In genomic region chr1:25820247-25821111, GRCh38 we compare ENCODE assay signal across 8 cellular contexts. TPM values are rescaled to one million over a fixed set of nuclear protein-coding genes. Genes with fewer than 3 reads are reported as not detected.
DNase-seq lines count a peak whose midpoint lies in the region; ATAC-seq and TF ChIP-seq lines count a peak whose summit lies in the region.

No MANE protein-coding gene starts in this region.

- CTCF ChIA-PET in IMR-90 (lab: Yijun Ruan, JAX) = interaction anchor here (0.6 to 1.4 kb wide), 3 partner anchors 75 to 212 kb away, joined by 3 read pairs; no protein-coding TSS in a partner anchor

- H3K9ac ChIP-seq in ES-I3 (ENCODE audit: low read depth, low read length) (peak overlapping the region; percentile 92), IMR-90 (ENCODE audit: low read depth, low read length) (peak overlapping the region; percentile 92)

- POLR2A ChIA-PET in IMR-90 (lab: Charles Lee; ENCODE audit: unreplicated experiment) = interaction anchor here (0.6 kb wide), 1 partner anchor 44 kb away, joined by 4 read pairs; no protein-coding TSS in a partner anchor

- peaks cover 18% of the 10 kb centered on the region for H3K9me1 ChIP-seq in IMR-90 (ENCODE audit: insufficient read depth, low read length)

- H3K4ac ChIP-seq in IMR-90 (ENCODE audit: low read depth, low read length) = peak overlapping the region; percentile 89

- H3K23ac ChIP-seq in IMR-90 (ENCODE audit: low read depth, low read length) = peak overlapping the region; percentile 69

- peaks cover 24 to 72% of the 10 kb centered on the region in 2 experiments for H3K79me1 ChIP-seq in IMR-90 (ENCODE audit: low read depth in 1 of 2, low read length in 2 of 2)

- H3K27ac Mint-ChIP-seq in T-helper 1 cell treated with Interleukin-12 subunit alpha and Interleukin-12 subunit beta and Interleukin-4 antibody, amounts not matched to agents 30 μg/mL and 1 μg/mL, for 36 hours = peak overlapping the region; percentile 97

- no peak overlapping the region for H3K18ac ChIP-seq in IMR-90 (ENCODE audit: low read depth, low read length)

- no peak for TF ChIP-seq POLR2A in IMR-90 (IDR thresholded peaks at IDR 0.05; ENCODE audit: low read depth, low read length)

- H3K9me3 ChIP-seq in ES-I3 (ENCODE audit: control insufficient read depth, insufficient read depth, low read length) (no peaks in the 10 kb centered on the region), IMR-90 (ENCODE audit: control insufficient read depth, insufficient read depth, low read length) (no peaks in the 10 kb centered on the region), iPS-18c (ENCODE audit: control insufficient read depth, insufficient read depth, low read length) (no peaks in the 10 kb centered on the region)

- H2BK20ac ChIP-seq in IMR-90 (ENCODE audit: low read depth, low read length) = no peak overlapping the region

- WGBS in IMR-90 (ENCODE audit: extremely low coverage in 2 of 2, insufficient read length in 1 of 2), 2 experiments = 1% methylated on average over 13 of the region's 67 CpGs; no CpG with 5 or more reads in 1 of the 2 experiments

- no peak overlapping the region for H2BK15ac ChIP-seq in IMR-90 (ENCODE audit: low read depth, low read length)

- no peaks in the 10 kb centered on the region for H3K9me3 Mint-ChIP-seq in T-helper 1 cell treated with Interleukin-12 subunit alpha and Interleukin-12 subunit beta and Interleukin-4 antibody, amounts not matched to agents 30 μg/mL and 1 μg/mL, for 36 hours

- peak overlapping the region; percentile 99 for H3K4me3 Mint-ChIP-seq in T-helper 1 cell treated with Interleukin-12 subunit alpha and Interleukin-12 subunit beta and Interleukin-4 antibody, amounts not matched to agents 30 μg/mL and 1 μg/mL, for 36 hours

- H2AK9ac ChIP-seq in IMR-90 (replicated peaks; ENCODE audit: low read depth, low read length, poor library complexity) = peak overlapping the region; percentile 90

- no TSS peak for BruUV-seq in IMR-90 (replicated peaks; lab: Mats Ljungman, UMichigan)

- H3K36me3 Mint-ChIP-seq in T-helper 1 cell treated with Interleukin-12 subunit alpha and Interleukin-12 subunit beta and Interleukin-4 antibody, amounts not matched to agents 30 μg/mL and 1 μg/mL, for 36 hours (ENCODE audit: low read depth) = peaks cover 5% of the 10 kb centered on the region

- peak overlapping the region; percentile 69; the same call in 1 of the 2 replicates for H2BK120ac ChIP-seq in IMR-90 (ENCODE audit: low read depth, low read length)

- peak overlapping the region; percentile 41; the same call in 1 of the 2 replicates for H4K5ac ChIP-seq in IMR-90 (ENCODE audit: low read depth, low read length)

- peak overlapping the region; percentile 96 for H2AFZ ChIP-seq in IMR-90 (replicated peaks; ENCODE audit: low read length, poor library complexity)

- peaks cover 24% of the 10 kb centered on the region; the same call in 1 of the 2 replicates for H4K20me1 ChIP-seq in IMR-90 (ENCODE audit: insufficient read depth, low read length)

- no peaks in the 10 kb centered on the region for H3K27me3 Mint-ChIP-seq in T-helper 1 cell treated with Interleukin-12 subunit alpha and Interleukin-12 subunit beta and Interleukin-4 antibody, amounts not matched to agents 30 μg/mL and 1 μg/mL, for 36 hours (ENCODE audit: low read depth)

- ATAC-seq in GM21529 (IDR thresholded peaks at IDR 0.05; ENCODE audit: unreplicated experiment) (peak; percentile 47), IMR-90 (ENCODE audit: low read depth) (peak; percentile 50)

- dilution Hi-C loops in IMR-90 (cut with HindIII; ENCODE audit: low sequenced_read_pairs, unreplicated experiment) = no loop called here

- H3K4me1 ChIP-seq in ES-I3 (ENCODE audit: insufficient read depth, low read length) = peaks cover 9% of the 10 kb centered on the region
- H3K4me1 ChIP-seq in IMR-90 (ENCODE audit: control insufficient read depth, insufficient read depth, low read length) = peaks cover 16% of the 10 kb centered on the region

- TF ChIP-seq RAD21 in IMR-90 (IDR thresholded peaks at IDR 0.05; ENCODE audit: low read length) = no peak

- H3K36me3 ChIP-seq in ES-I3 (ENCODE audit: insufficient read depth, low read length) = no peaks in the 10 kb centered on the region
- peaks cover 12% of the 10 kb centered on the region; the same call in 1 of the 2 replicates for H3K36me3 ChIP-seq in IMR-90 (ENCODE audit: control insufficient read depth, insufficient read depth, low read length)

- peak overlapping the region; percentile 75 for H3K14ac ChIP-seq in IMR-90 (replicated peaks; ENCODE audit: low read depth, low read length)

- H4K91ac ChIP-seq in IMR-90 (ENCODE audit: insufficient read depth, low read depth, low read length) = peak overlapping the region; percentile 92

- peak overlapping the region; percentile 48; the same call in 1 of the 2 replicates for H2AK5ac ChIP-seq in IMR-90 (ENCODE audit: low read depth, low read length)

- peak; percentile 61 for DNase-seq in IMR-90
- DNase-seq in astrocyte of the cerebellum (ENCODE audit: low read depth) = no peak
- DNase-seq in stimulated activated CD4-positive, alpha-beta T cell treated with anti-CD3 and anti-CD28 coated beads, Interleukin-15, amount 100 ng/mL, for 24 hours = peak; percentile 79
- DNase-seq in NCI-H187 treated with DMSO at 0.1 percent for 48 hours (lab: John Stamatoyannopoulos, UW) = no peak

- peak overlapping the region; percentile 75 for H3K56ac ChIP-seq in IMR-90 (ENCODE audit: extremely low read depth, insufficient read depth, low read length)

- peak overlapping the region; percentile 77 to 99; a peak in 3 of 4 replicates for H4K8ac ChIP-seq in IMR-90 (ENCODE audit: low read depth in 2 of 2, low read length in 2 of 2)

- no peaks in the 10 kb centered on the region for H3K27me3 ChIP-seq in IMR-90 (ENCODE audit: control insufficient read depth, insufficient read depth, low read length)

- H3K4me3 ChIP-seq in IMR-90 (ENCODE audit: insufficient read depth, low read depth, low read length) (peak overlapping the region; percentile 90), astrocyte of the cerebellum (ENCODE audit: low read depth, low read length) (peak overlapping the region; percentile 94), iPS-18c (ENCODE audit: insufficient read depth, low read depth, low read length) (peak overlapping the region; percentile 94)

- peaks cover 27% of the 10 kb centered on the region for H3K4me1 Mint-ChIP-seq in T-helper 1 cell treated with Interleukin-12 subunit alpha and Interleukin-12 subunit beta and Interleukin-4 antibody, amounts not matched to agents 30 μg/mL and 1 μg/mL, for 36 hours (ENCODE audit: low read depth)

- peak overlapping the region; percentile 96 for H3K27ac ChIP-seq in IMR-90 (ENCODE audit: insufficient read depth, low read length)

- intact Hi-C loops in IMR-90 (cut with micrococcal nuclease) = loop anchor here (5.0 kb wide), 1 partner anchor 77 kb away; no protein-coding TSS in a partner anchor

- peak overlapping the region; percentile 89 for H3K4me2 ChIP-seq in IMR-90 (ENCODE audit: low read depth, low read length)

- TF ChIP-seq CTCF in IMR-90 (conservative IDR thresholded peaks at IDR 0.05; ENCODE audit: low read depth, low read length) (no peak), astrocyte of the cerebellum (IDR thresholded peaks at IDR 0.05; ENCODE audit: low read depth, low read length, missing control alignments) (no peak)

- in situ Hi-C loops in IMR-90 (cut with MboI; ENCODE audit: low sequenced_read_pairs) (loop anchor here (10.0 to 25.0 kb wide), 3 partner anchors 174 to 583 kb away; partner anchors contain the start of genes PAFAH2, RHCE, RSRP1 and SYF2), astrocyte of the cerebellum (cut with HindIII; ENCODE audit: low sequenced_read_pairs) (no loop called here)

- H2BK5ac ChIP-seq in IMR-90 (ENCODE audit: low read depth, low read length, poor library complexity, severe bottlenecking) = peak overlapping the region; percentile 87

TF ChIP-seq in IMR-90, 13 proteins besides CTCF, POLR2A, EP300 and RAD21:
- TF ChIP-seq RFX5 (IDR thresholded peaks at IDR 0.05; ENCODE audit: low read depth, low read length) (no peak), MXI1 (IDR thresholded peaks at IDR 0.05; ENCODE audit: borderline replicate concordance, low read depth, low read length) (0 out of 2 replicates have a peak, but pooled peaks have one; percentile 12)

RNA-seq across cellular contexts. Expression of gene MTFR1L, which starts 0.7 kb away (rescaled TPM):
- 57.2 and 69.7 TPM in 2 replicates for total RNA-seq in IMR-90 (2012; rRNA removed)
- polyA plus RNA-seq in IMR-90 (2012; rRNA removed) = 69.1 and 80.0 TPM in 2 replicates
- polyA plus RNA-seq in IMR-90 (2012; cell fraction: cytosol; rRNA removed) = 89.0 and 279 TPM in 2 replicates
- 122 and 153 TPM in 2 replicates for polyA plus RNA-seq in IMR-90 (2012; cell fraction: nucleus; rRNA removed; ENCODE audit: low replicate concordance)

RNA-seq across cellular contexts. Expression of gene SELENON, which starts 20.5 kb away (rescaled TPM):
- 9.1 and 10.0 TPM in 2 replicates for total RNA-seq in IMR-90 (2012; rRNA removed)
- 86.4 and 114 TPM in 2 replicates for polyA plus RNA-seq in IMR-90 (2012; rRNA removed)
- 67.8 and 132 TPM in 2 replicates for polyA plus RNA-seq in IMR-90 (2012; cell fraction: cytosol; rRNA removed)
- polyA plus RNA-seq in IMR-90 (2012; cell fraction: nucleus; rRNA removed; ENCODE audit: low replicate concordance) = 82.8 and 113 TPM in 2 replicates

RNA-seq across cellular contexts. Expression of gene AUNIP, which starts 38.8 kb away (rescaled TPM):
- 3.9 and 5.0 TPM in 2 replicates for total RNA-seq in IMR-90 (2012; rRNA removed)
- polyA plus RNA-seq in IMR-90 (2012; rRNA removed) = 2.2 and 2.4 TPM in 2 replicates
- 0.52 and 0.65 TPM in 2 replicates for polyA plus RNA-seq in IMR-90 (2012; cell fraction: cytosol; rRNA removed)
- 0.39 and 0.96 TPM in 2 replicates for polyA plus RNA-seq in IMR-90 (2012; cell fraction: nucleus; rRNA removed; ENCODE audit: low replicate concordance)

RNA-seq across cellular contexts. Expression of gene PAQR7, which starts 55.0 kb away (rescaled TPM):
- 8.3 and 9.0 TPM in 2 replicates for total RNA-seq in IMR-90 (2012; rRNA removed)
- polyA plus RNA-seq in IMR-90 (2012; rRNA removed) = 12.0 and 12.9 TPM in 2 replicates
- 7.6 and 16.9 TPM in 2 replicates for polyA plus RNA-seq in IMR-90 (2012; cell fraction: cytosol; rRNA removed)
- polyA plus RNA-seq in IMR-90 (2012; cell fraction: nucleus; rRNA removed; ENCODE audit: low replicate concordance) = 33.3 and 47.8 TPM in 2 replicates

Comparison
In these comparisons a context has a peak if more than half of its experiments do, and no peak if none do; other contexts are left out.
1. DNase-seq: peak in IMR-90 (single experiment) and stimulated activated CD4-positive, alpha-beta T cell treated with anti-CD3 and anti-CD28 coated beads, Interleukin-15, amount 100 ng/mL, for 24 hours (single experiment); none in astrocyte of the cerebellum (single experiment) and NCI-H187 treated with DMSO at 0.1 percent for 48 hours (single experiment).
2. Peak in every context shown above with its lines, with median percentiles within 50 percentile points of each other: H3K4me3 ChIP-seq.